ENCODE assay signal across 18 cellular contexts in genomic region chr10:34420795-34421194, GRCh38.
DNase-seq lines count a peak whose midpoint lies in the region; ATAC-seq, FAIRE-seq and TF ChIP-seq lines count a peak whose summit lies in the region.
"Had no signal": no experiment of that assay in that cellular context is flagged by ENCODE, and none has a peak within 500 bp of the region (broad histone marks: within the 10 kb centered on the region; RNA-seq: fewer than 3 reads in every experiment).

No MANE protein-coding gene starts in this region.

- H3K27me3 ChIP-seq in HepG2 (ENCODE audit: control insufficient read depth in 1 of 2, insufficient read depth in 2 of 2, low read length in 2 of 2): no peaks in the 10 kb centered on the region
- H3K27me3 ChIP-seq: BLaER1 treated with 17β-estradiol and CSF1 and Interleukin-3, amounts not matched to agents 10 nM and 100 nM had no signal

- no peak overlapping the region for H2AFZ ChIP-seq in HepG2 (ENCODE audit: low read length)

- TF ChIP-seq EP300 in HepG2 (IDR thresholded peaks at IDR 0.05; ENCODE audit: low read depth in 2 of 2, low read length in 2 of 2) (no peak), HepG2 (CRISPR knock-in tag; IDR thresholded peaks at IDR 0.05; ENCODE audit: borderline replicate concordance) (no peak)

- CTCF ChIA-PET in HepG2 (lab: Yijun Ruan, JAX; ENCODE audit: low intra/inter-chr PET ratio, low total read pairs): no interaction called here

- FAIRE-seq in HepG2 (lab: Jason Lieb, UNC) (no peak), frontal cortex (lab: Jason Lieb, UNC) (no peak)
- FAIRE-seq: GM12892, HTR-8/SVneo had no signal

- no peaks in the 10 kb centered on the region for H3K79me2 ChIP-seq in HepG2 (ENCODE audit: insufficient read depth, low read length)

- peak; percentile 6 for DNase-seq in DMS53 (lab: John Stamatoyannopoulos, UW)
- DNase-seq in DMS53 treated with DMSO at 0.1 percent for 48 hours (lab: John Stamatoyannopoulos, UW; ENCODE audit: unreplicated experiment): no peak
- peak; percentile 47 for DNase-seq in left kidney (ENCODE audit: low read depth, low spot score)
- DNase-seq in HepG2 (ENCODE audit: low spot score): no peak
- DNase-seq in stimulated activated CD8-positive, alpha-beta memory T cell treated with anti-CD3 and anti-CD28 coated beads, Interleukin-4, amount 100 ng/mL, for 48 hours: no peak
- DNase-seq in frontal cortex (ENCODE audit: low spot score in 2 of 2): no peak
- DNase-seq: CD8-positive, alpha-beta T cell; DMS 273 treated with DMSO at 0.1 percent for 48 hours; DMS79; GDM1; GOT3; H9; KBM-7 had no signal

- TF ChIP-seq CTCF in VCaP (conservative IDR thresholded peaks at IDR 0.05): no peak
- TF ChIP-seq CTCF in HepG2 (CRISPR knock-in tag; IDR thresholded peaks at IDR 0.05): no peak

- H3K4me2 ChIP-seq in HepG2 (ENCODE audit: low read depth, low read length): no peak overlapping the region
- H3K4me2 ChIP-seq: BLaER1 treated with 17β-estradiol and CSF1 and Interleukin-3, amounts not matched to agents 10 nM and 100 nM had no signal

- no peaks in the 10 kb centered on the region for H3K36me3 ChIP-seq in HepG2 (replicated peaks in 1 of 2; ENCODE audit: control insufficient read depth in 1 of 2, insufficient read depth in 2 of 2, low read length in 2 of 2)
- H3K36me3 ChIP-seq: BLaER1 treated with 17β-estradiol and CSF1 and Interleukin-3, amounts not matched to agents 10 nM and 100 nM had no signal

- in situ Hi-C loops in HepG2 (cut with HindIII; ENCODE audit: extremely low pct_ligation_motif_present, low pct_unique_long_range_greater_than_20kb): no loop called here

- POLR2A ChIA-PET in HepG2 (lab: Yijun Ruan, JAX): no interaction called here

- H3K27ac ChIP-seq in VCaP (peak overlapping the region; percentile 19; the same call in 1 of the 2 replicates), HepG2 (ENCODE audit: extremely low read length, insufficient read depth, low read length) (no peak overlapping the region)
- H3K27ac ChIP-seq: 22Rv1; BLaER1 treated with 17β-estradiol and CSF1 and Interleukin-3, amounts not matched to agents 10 nM and 100 nM had no signal

- H3K9ac ChIP-seq in HepG2 (ENCODE audit: insufficient read depth, low read depth, low read length): no peak overlapping the region
- H3K9ac ChIP-seq: BLaER1 treated with 17β-estradiol and CSF1 and Interleukin-3, amounts not matched to agents 10 nM and 100 nM had no signal

- intact Hi-C loops in HepG2 (cut with micrococcal nuclease; ENCODE audit: unreplicated experiment): no loop called here

- no peak overlapping the region for H3K4me3 ChIP-seq in HepG2 (replicated peaks in 1 of 3; ENCODE audit: insufficient read depth in 1 of 3, low read depth in 2 of 3, low read length in 3 of 3)
- H3K4me3 ChIP-seq: BLaER1 treated with 17β-estradiol and CSF1 and Interleukin-3, amounts not matched to agents 10 nM and 100 nM had no signal

- no peak for TF ChIP-seq POLR2A in HepG2 (IDR thresholded peaks at IDR 0.05; ENCODE audit: insufficient read depth in 1 of 2, low read depth in 2 of 2, low read length in 2 of 2)

- H3K4me1 ChIP-seq in HepG2 (ENCODE audit: insufficient read depth, low read length): peaks cover 14% of the 10 kb centered on the region
- H3K4me1 ChIP-seq: BLaER1 treated with 17β-estradiol and CSF1 and Interleukin-3, amounts not matched to agents 10 nM and 100 nM had no signal

- WGBS in HepG2 (ENCODE audit: low lambda C conversion rate): no CpG with 5 or more reads among the region's 1 CpG

- TF ChIP-seq RAD21 in HepG2 (CRISPR knock-in tag; IDR thresholded peaks at IDR 0.05): no peak

- H4K20me1 ChIP-seq in HepG2 (ENCODE audit: insufficient read depth, low read length): no peaks in the 10 kb centered on the region
- H4K20me1 ChIP-seq: BLaER1 treated with 17β-estradiol and CSF1 and Interleukin-3, amounts not matched to agents 10 nM and 100 nM had no signal

- H3K9me3 ChIP-seq in HepG2 (ENCODE audit: low read length): no peaks in the 10 kb centered on the region
- H3K9me3 ChIP-seq: BLaER1 treated with 17β-estradiol and CSF1 and Interleukin-3, amounts not matched to agents 10 nM and 100 nM had no signal

- BruUV-seq in HepG2 (replicated peaks; lab: Mats Ljungman, UMichigan): no TSS peak

- ATAC-seq in HepG2: no peak
- ATAC-seq: CD8-positive, alpha-beta T cell had no signal

TF ChIP-seq in HepG2, 621 proteins besides CTCF, POLR2A, EP300 and RAD21 (continues in another document):
- TF ChIP-seq ZBTB10 (CRISPR knock-in tag; IDR thresholded peaks at IDR 0.05; ENCODE audit: borderline replicate concordance) (no peak), ZNF362 (CRISPR knock-in tag; IDR thresholded peaks at IDR 0.05; ENCODE audit: borderline replicate concordance) (no peak), ZNF281 (CRISPR knock-in tag; IDR thresholded peaks at IDR 0.05; ENCODE audit: borderline replicate concordance) (no peak), MAF1 (CRISPR knock-in tag; IDR thresholded peaks at IDR 0.05; ENCODE audit: borderline replicate concordance) (no peak), ZNF530 (CRISPR knock-in tag; IDR thresholded peaks at IDR 0.05; ENCODE audit: low read depth) (no peak), SATB2 (CRISPR knock-in tag; IDR thresholded peaks at IDR 0.05) (no peak), ZMYM2 (CRISPR knock-in tag; IDR thresholded peaks at IDR 0.05) (no peak), ELK4 (CRISPR knock-in tag; IDR thresholded peaks at IDR 0.05; ENCODE audit: borderline replicate concordance) (no peak), ZNF431 (CRISPR knock-in tag; IDR thresholded peaks at IDR 0.05; ENCODE audit: borderline replicate concordance, low read depth) (no peak)

Comparison
In these comparisons a context has a peak if more than half of its experiments do, and no peak if none do; other contexts are left out.
1. DNase-seq: peak in DMS53 (single experiment) and left kidney (single experiment); none in DMS53 treated with DMSO at 0.1 percent for 48 hours (single experiment), HepG2 (single experiment), stimulated activated CD8-positive, alpha-beta memory T cell treated with anti-CD3 and anti-CD28 coated beads, Interleukin-4, amount 100 ng/mL, for 48 hours (single experiment) and frontal cortex (0 of 2).